Comparison of ENCODE assay signal across 13 cellular contexts in the genomic region with DNA sequence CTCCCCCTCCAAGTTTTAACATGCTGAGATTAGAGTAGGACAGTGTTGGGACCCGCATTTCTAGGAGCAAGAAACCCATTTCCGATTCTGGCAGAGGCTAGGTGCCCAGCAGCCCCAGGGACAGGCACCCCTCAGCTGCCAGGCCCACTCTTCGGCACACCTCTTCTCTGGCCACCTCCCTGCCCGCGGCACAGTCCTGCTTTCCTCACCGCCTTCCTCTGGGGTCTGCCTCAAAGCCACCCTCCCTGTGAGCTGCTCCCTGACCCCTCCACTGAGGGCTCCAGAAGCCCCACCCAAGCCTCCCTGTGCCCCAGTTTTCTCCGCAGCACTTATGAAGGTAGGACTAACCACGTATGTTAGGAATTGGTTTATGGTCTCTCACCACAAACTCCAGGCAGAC.
DNase-seq lines count a peak whose midpoint lies in the region; ATAC-seq, FAIRE-seq and TF ChIP-seq lines count a peak whose summit lies in the region.
"Had no signal": no experiment of that assay in that cellular context is flagged by ENCODE, and none has a peak within 500 bp of the region (broad histone marks: within the 10 kb centered on the region; RNA-seq: fewer than 3 reads in every experiment).

No MANE protein-coding gene starts in this region.

- H3K4me1 ChIP-seq in right atrium auricular region: peaks cover 0 to 42% of the 10 kb centered on the region in 2 donors
- H3K4me1 ChIP-seq in esophagus (ENCODE audit: control insufficient read depth in 2 of 2, insufficient read depth in 2 of 2, low read length in 1 of 2): peaks cover 7 to 16% of the 10 kb centered on the region in 2 donors
- H3K4me1 ChIP-seq in ovary (ENCODE audit: insufficient read depth): peaks cover 17% of the 10 kb centered on the region

- no peak for TF ChIP-seq EP300 in ovary (IDR thresholded peaks at IDR 0.05)

- H3K27ac ChIP-seq in right atrium auricular region: peak overlapping the region; percentile 70 to 76
- peak overlapping the region; percentile 41 to 78 for H3K27ac ChIP-seq in esophagus (ENCODE audit: low read depth in 2 of 2, low read length in 1 of 2)
- peak overlapping the region; percentile 21 to 61 for H3K27ac ChIP-seq in ovary
- H3K27ac ChIP-seq: cardiac muscle cell had no signal

- 77 to 79% methylated on average over 8 of the region's 8 CpGs for WGBS in esophagus, 2 donors
- 70 to 77% (median 76%) methylated on average over 8 of the region's 8 CpGs for WGBS in ovary, 3 donors

- no peaks in the 10 kb centered on the region for H3K9me3 ChIP-seq in right atrium auricular region
- no peaks in the 10 kb centered on the region for H3K9me3 ChIP-seq in esophagus (ENCODE audit: control insufficient read depth in 2 of 2, insufficient read depth in 1 of 2, low read depth in 1 of 2, low read length in 1 of 2)
- H3K9me3 ChIP-seq in ovary: no peaks in the 10 kb centered on the region
- H3K9me3 ChIP-seq: MG63 had no signal

- peaks cover 25% of the 10 kb centered on the region for H3K36me3 Mint-ChIP-seq in activated T-helper 2 cell treated with anti-CD3 and anti-CD28 coated beads, Interferon-gamma antibody, Interleukin-2, Interleukin-4, amounts not matched to agents 10 μg/mL and 5 μg/mL and 100 μg/mL, durations not matched to agents 14 hours and 24 hours and 36 hours (ENCODE audit: low read depth)

- no peaks in the 10 kb centered on the region for H3K27me3 Mint-ChIP-seq in activated T-helper 2 cell treated with anti-CD3 and anti-CD28 coated beads, Interferon-gamma antibody, Interleukin-2, Interleukin-4, amounts not matched to agents 10 μg/mL and 5 μg/mL and 100 μg/mL, durations not matched to agents 14 hours and 24 hours and 36 hours (ENCODE audit: low read depth)

- FAIRE-seq in D721Med (lab: Jason Lieb, UNC): no peak

- no peak for TF ChIP-seq POLR2A in ovary (IDR thresholded peaks at IDR 0.05)

- intact Hi-C loops in Right ventricle myocardium inferior (cut with DNase I) (no loop called here), ovary (cut with DNase I) (no loop called here)
- intact Hi-C loops in activated T-helper 2 cell treated with anti-CD3 and anti-CD28 coated beads, Interferon-gamma antibody, Interleukin-2, Interleukin-4, amounts not matched to agents 10 μg/mL and 5 μg/mL and 100 μg/mL, durations not matched to agents 14 hours and 24 hours and 36 hours (cut with micrococcal nuclease): no loop called here

- no peaks in the 10 kb centered on the region for H3K9me3 Mint-ChIP-seq in activated T-helper 2 cell treated with anti-CD3 and anti-CD28 coated beads, Interferon-gamma antibody, Interleukin-2, Interleukin-4, amounts not matched to agents 10 μg/mL and 5 μg/mL and 100 μg/mL, durations not matched to agents 14 hours and 24 hours and 36 hours

- H3K4me3 Mint-ChIP-seq in activated T-helper 2 cell treated with anti-CD3 and anti-CD28 coated beads, Interferon-gamma antibody, Interleukin-2, Interleukin-4, amounts not matched to agents 10 μg/mL and 5 μg/mL and 100 μg/mL, durations not matched to agents 14 hours and 24 hours and 36 hours (ENCODE audit: low read depth): no peak overlapping the region

- ATAC-seq in Right ventricle myocardium inferior (no peak), HG03196 (IDR thresholded peaks at IDR 0.05; ENCODE audit: unreplicated experiment) (no peak), esophagus mucosa (no peak)

- H3K27ac Mint-ChIP-seq in activated T-helper 2 cell treated with anti-CD3 and anti-CD28 coated beads, Interferon-gamma antibody, Interleukin-2, Interleukin-4, amounts not matched to agents 10 μg/mL and 5 μg/mL and 100 μg/mL, durations not matched to agents 14 hours and 24 hours and 36 hours: no peak overlapping the region

- H3K36me3 ChIP-seq in right atrium auricular region (peaks cover 6% of the 10 kb centered on the region), esophagus (ENCODE audit: control insufficient read depth in 2 of 2, insufficient read depth in 2 of 2, low read length in 1 of 2) (peaks cover 0 to 5% of the 10 kb centered on the region in 2 donors), ovary (no peaks in the 10 kb centered on the region)
- H3K36me3 ChIP-seq: cardiac muscle cell had no signal

- peaks cover 19% of the 10 kb centered on the region for H3K4me1 Mint-ChIP-seq in activated T-helper 2 cell treated with anti-CD3 and anti-CD28 coated beads, Interferon-gamma antibody, Interleukin-2, Interleukin-4, amounts not matched to agents 10 μg/mL and 5 μg/mL and 100 μg/mL, durations not matched to agents 14 hours and 24 hours and 36 hours (ENCODE audit: low read depth)

- DNase-seq in right atrium auricular region (ENCODE audit: low spot score): no peak
- DNase-seq in Right ventricle myocardium inferior (ENCODE audit: missing footprints): no peak
- no peak for DNase-seq in ovary
- no peak for DNase-seq in D721Med (ENCODE audit: insufficient read length, low spot score)
- no peak for DNase-seq in activated T-helper 2 cell treated with anti-CD3 and anti-CD28 coated beads, Interferon-gamma antibody, Interleukin-2, Interleukin-4, amounts not matched to agents 10 μg/mL and 5 μg/mL and 100 μg/mL, durations not matched to agents 14 hours and 24 hours and 36 hours (ENCODE audit: low spot score)
- DNase-seq: DMS79 treated with DMSO at 0.1 percent for 48 hours, MG63, midbrain, trophoblast cell had no signal

- no peaks in the 10 kb centered on the region for H3K27me3 ChIP-seq in right atrium auricular region
- H3K27me3 ChIP-seq in esophagus (ENCODE audit: control insufficient read depth in 1 of 2, insufficient read depth in 2 of 2, low read length in 2 of 2): no peaks in the 10 kb centered on the region
- no peaks in the 10 kb centered on the region for H3K27me3 ChIP-seq in ovary
- H3K27me3 ChIP-seq: cardiac muscle cell, MG63 had no signal

- H3K4me3 ChIP-seq in right atrium auricular region (no peak overlapping the region), esophagus (ENCODE audit: low read depth in 1 of 2, low read length in 2 of 2) (no peak overlapping the region), ovary (no peak overlapping the region)
- H3K4me3 ChIP-seq: cardiac muscle cell, MG63 had no signal

- no peak for TF ChIP-seq CTCF in right atrium auricular region (IDR thresholded peaks at IDR 0.05)
- TF ChIP-seq CTCF in ovary (IDR thresholded peaks at IDR 0.05): no peak
- no peak for TF ChIP-seq CTCF in D721Med (IDR thresholded peaks at IDR 0.05; ENCODE audit: insufficient read depth, missing control alignments)
